In genomic region chr14:50967719-50968266, GRCh38 we compare ENCODE assay signal across 1 cellular context.
TF ChIP-seq lines count a peak whose summit lies in the region.

No MANE protein-coding gene starts in this region.

TF ChIP-seq in HepG2, 621 proteins besides CTCF, POLR2A, EP300 and RAD21 (continued from another document):
- TF ChIP-seq, protein P1, sequence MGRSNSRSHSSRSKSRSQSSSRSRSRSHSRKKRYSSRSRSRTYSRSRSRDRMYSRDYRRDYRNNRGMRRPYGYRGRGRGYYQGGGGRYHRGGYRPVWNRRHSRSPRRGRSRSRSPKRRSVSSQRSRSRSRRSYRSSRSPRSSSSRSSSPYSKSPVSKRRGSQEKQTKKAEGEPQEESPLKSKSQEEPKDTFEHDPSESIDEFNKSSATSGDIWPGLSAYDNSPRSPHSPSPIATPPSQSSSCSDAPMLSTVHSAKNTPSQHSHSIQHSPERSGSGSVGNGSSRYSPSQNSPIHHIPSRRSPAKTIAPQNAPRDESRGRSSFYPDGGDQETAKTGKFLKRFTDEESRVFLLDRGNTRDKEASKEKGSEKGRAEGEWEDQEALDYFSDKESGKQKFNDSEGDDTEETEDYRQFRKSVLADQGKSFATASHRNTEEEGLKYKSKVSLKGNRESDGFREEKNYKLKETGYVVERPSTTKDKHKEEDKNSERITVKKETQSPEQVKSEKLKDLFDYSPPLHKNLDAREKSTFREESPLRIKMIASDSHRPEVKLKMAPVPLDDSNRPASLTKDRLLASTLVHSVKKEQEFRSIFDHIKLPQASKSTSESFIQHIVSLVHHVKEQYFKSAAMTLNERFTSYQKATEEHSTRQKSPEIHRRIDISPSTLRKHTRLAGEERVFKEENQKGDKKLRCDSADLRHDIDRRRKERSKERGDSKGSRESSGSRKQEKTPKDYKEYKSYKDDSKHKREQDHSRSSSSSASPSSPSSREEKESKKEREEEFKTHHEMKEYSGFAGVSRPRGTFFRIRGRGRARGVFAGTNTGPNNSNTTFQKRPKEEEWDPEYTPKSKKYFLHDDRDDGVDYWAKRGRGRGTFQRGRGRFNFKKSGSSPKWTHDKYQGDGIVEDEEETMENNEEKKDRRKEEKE (IDR thresholded peaks at IDR 0.05), result no peak
- no peak for TF ChIP-seq CENPBD1 (CRISPR knock-in tag; IDR thresholded peaks at IDR 0.05; ENCODE audit: borderline replicate concordance, low read depth)
- no peak for TF ChIP-seq TCF7 (IDR thresholded peaks at IDR 0.05; ENCODE audit: low read depth)
- TF ChIP-seq ZNF275 (CRISPR knock-in tag; IDR thresholded peaks at IDR 0.05; ENCODE audit: borderline replicate concordance), result no peak
- TF ChIP-seq ZNF234 (CRISPR knock-in tag; conservative IDR thresholded peaks at IDR 0.05), result no peak
- TF ChIP-seq ZMYM3 (CRISPR knock-in tag; IDR thresholded peaks at IDR 0.05), result no peak
